Comparison of ENCODE assay signal across 10 cellular contexts in genomic region chr7:137820677-137821420, GRCh38. TPM values are rescaled to one million over a fixed set of nuclear protein-coding genes. Genes with fewer than 3 reads are reported as not detected.
DNase-seq lines count a peak whose midpoint lies in the region; ATAC-seq and TF ChIP-seq lines count a peak whose summit lies in the region.
"Had no signal": no experiment of that assay in that cellular context is flagged by ENCODE, and none has a peak within 500 bp of the region (broad histone marks: within the 10 kb centered on the region; RNA-seq: fewer than 3 reads in every experiment).

No MANE protein-coding gene starts in this region.

- H3K4me1 Mint-ChIP-seq in activated naive CD8-positive, alpha-beta T cell treated with anti-CD3 and anti-CD28 coated beads, Interleukin-2, amount 50 U/mL, for 24 hours = no peaks in the 10 kb centered on the region
- H3K4me1 Mint-ChIP-seq: IgD-negative memory B cell had no signal

- no peaks in the 10 kb centered on the region for H3K36me3 ChIP-seq in brain microvascular endothelial cell (replicated peaks)
- H3K36me3 ChIP-seq: suprapubic skin had no signal

- intact Hi-C loops in lower leg skin (cut with DNase I; ENCODE audit: low total_unique reads) = no loop called here

- in situ Hi-C loops in brain microvascular endothelial cell (cut with HindIII; ENCODE audit: low pct_ligation_motif_present, low sequenced_read_pairs) = no loop called here

- H3K36me3 Mint-ChIP-seq in activated naive CD8-positive, alpha-beta T cell treated with anti-CD3 and anti-CD28 coated beads, Interleukin-2, amount 50 U/mL, for 24 hours (ENCODE audit: low read depth) = no peaks in the 10 kb centered on the region
- H3K36me3 Mint-ChIP-seq: IgD-negative memory B cell had no signal

- no peak for TF ChIP-seq CTCF in brain microvascular endothelial cell (IDR thresholded peaks at IDR 0.05; ENCODE audit: low read depth, low read length, missing control alignments)
- no peak for TF ChIP-seq CTCF in lower leg skin (IDR thresholded peaks at IDR 0.05)

- H3K27ac ChIP-seq in brain microvascular endothelial cell = no peak overlapping the region
- H3K27ac ChIP-seq: suprapubic skin had no signal

- no peak for TF ChIP-seq POLR2A in lower leg skin (IDR thresholded peaks at IDR 0.05)

- DNase-seq in brain microvascular endothelial cell = peak; percentile 60
- DNase-seq in lower leg skin (ENCODE audit: low spot score in 2 of 2) = peak; percentile 42 to 90
- no peak for DNase-seq in NCI-H510A (lab: John Stamatoyannopoulos, UW)
- no peak for DNase-seq in effector CD8-positive, alpha-beta T cell (lab: John Stamatoyannopoulos, UW)
- no peak for DNase-seq in activated naive CD8-positive, alpha-beta T cell treated with anti-CD3 and anti-CD28 coated beads, Interleukin-2, amount 50 U/mL, for 24 hours
- no peak for DNase-seq in NCI-H2029 treated with DMSO at 0.1 percent for 48 hours (lab: John Stamatoyannopoulos, UW)

- ATAC-seq in GM18520 (IDR thresholded peaks at IDR 0.05; ENCODE audit: unreplicated experiment) (peak; percentile 75), HG03558 (IDR thresholded peaks at IDR 0.05; ENCODE audit: extremely low read depth, unreplicated experiment) (peak; percentile 50)
- ATAC-seq in activated naive CD8-positive, alpha-beta T cell treated with anti-CD3 and anti-CD28 coated beads, Interleukin-2, amount 50 U/mL, for 24 hours = no peak

- H3K9me3 Mint-ChIP-seq in activated naive CD8-positive, alpha-beta T cell treated with anti-CD3 and anti-CD28 coated beads, Interleukin-2, amount 50 U/mL, for 24 hours = no peaks in the 10 kb centered on the region

- no peak overlapping the region for H3K27ac Mint-ChIP-seq in activated naive CD8-positive, alpha-beta T cell treated with anti-CD3 and anti-CD28 coated beads, Interleukin-2, amount 50 U/mL, for 24 hours
- H3K27ac Mint-ChIP-seq: IgD-negative memory B cell had no signal

- H3K27me3 Mint-ChIP-seq in activated naive CD8-positive, alpha-beta T cell treated with anti-CD3 and anti-CD28 coated beads, Interleukin-2, amount 50 U/mL, for 24 hours = peaks cover 25% of the 10 kb centered on the region

- 11 to 23% methylated on average over 8 of the region's 8 CpGs for WGBS in lower leg skin, 2 donors

- no peak overlapping the region for H3K4me3 Mint-ChIP-seq in activated naive CD8-positive, alpha-beta T cell treated with anti-CD3 and anti-CD28 coated beads, Interleukin-2, amount 50 U/mL, for 24 hours
- H3K4me3 Mint-ChIP-seq: IgD-negative memory B cell had no signal

- H3K4me3 ChIP-seq in brain microvascular endothelial cell (ENCODE audit: low read depth, low read length) (no peak overlapping the region), lower leg skin (ENCODE audit: low read depth, poor library complexity, severe bottlenecking) (no peak overlapping the region)
- H3K4me3 ChIP-seq: suprapubic skin had no signal

- no peaks in the 10 kb centered on the region for H3K27me3 ChIP-seq in brain microvascular endothelial cell (replicated peaks)
- H3K27me3 ChIP-seq: suprapubic skin had no signal

RNA-seq across cellular contexts. Expression of gene DGKI, which starts 25.9 kb away (rescaled TPM):
- 1 to 10 TPM in 3 of 4 donors, under 1 TPM in 1; 0.34 to 2.1 (median 1.3) TPM for total RNA-seq in lower leg skin

Comparison
In these comparisons a context has a peak if more than half of its experiments do, and no peak if none do; other contexts are left out.
1. DNase-seq: peak in brain microvascular endothelial cell (single experiment) and lower leg skin (2 of 2); none in NCI-H510A (single experiment), effector CD8-positive, alpha-beta T cell (single experiment), activated naive CD8-positive, alpha-beta T cell treated with anti-CD3 and anti-CD28 coated beads, Interleukin-2, amount 50 U/mL, for 24 hours (single experiment) and NCI-H2029 treated with DMSO at 0.1 percent for 48 hours (single experiment).